23 cellular contexts compared by ENCODE assay signal in the genomic region with DNA sequence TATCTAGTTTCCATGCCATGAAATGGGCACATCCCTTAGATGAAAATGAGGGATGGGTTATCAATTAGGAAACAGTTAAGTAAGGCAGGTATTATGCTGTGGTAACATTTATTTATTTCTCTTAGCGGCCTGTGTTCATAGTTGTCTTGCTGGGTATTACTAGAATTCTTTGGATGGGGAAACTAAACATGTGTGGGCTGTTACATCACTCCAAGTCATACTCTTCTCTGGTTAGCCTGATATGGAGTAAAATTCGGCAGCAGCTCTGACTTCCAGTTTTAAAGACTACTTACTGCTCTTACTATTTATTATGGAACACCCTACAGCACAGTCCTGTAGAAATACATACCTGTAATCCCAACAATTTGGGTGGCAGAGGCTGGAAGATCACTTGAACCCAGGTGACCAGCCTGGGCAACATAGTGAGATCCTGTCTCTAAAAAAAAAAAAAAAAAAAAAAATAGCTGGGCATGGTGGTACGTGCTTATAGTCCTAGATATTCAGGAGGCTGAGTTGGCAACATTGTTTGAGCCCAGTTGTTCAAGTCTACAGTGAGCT. TPM values are rescaled to one million over a fixed set of nuclear protein-coding genes. Genes with fewer than 3 reads are reported as not detected.
A peak's percentile ranks its signal among the peaks of the same experiment; 100 is the strongest.
DNase-seq lines count a peak whose midpoint lies in the region; ATAC-seq, FAIRE-seq and TF ChIP-seq lines count a peak whose summit lies in the region.
"Had no signal": no experiment of that assay in that cellular context is flagged by ENCODE, and none has a peak within 500 bp of the region (broad histone marks: within the 10 kb centered on the region; RNA-seq: fewer than 3 reads in every experiment).

No MANE protein-coding gene starts in this region.

- peak overlapping the region; percentile 25 for H3K27ac ChIP-seq in lower lobe of right lung
- peak overlapping the region in 1 of 3 donors; percentile 8 for H3K27ac ChIP-seq in thyroid gland
- H3K27ac ChIP-seq: neutrophil, SJSA1 had no signal

- H3K36me3 Mint-ChIP-seq in Calu3 (ENCODE audit: insufficient read depth, unreplicated experiment), result no peaks in the 10 kb centered on the region

- H3K4me1 ChIP-seq in adipocyte (ENCODE audit: control insufficient read depth, insufficient read depth, low read length), result peaks cover 15% of the 10 kb centered on the region
- peaks cover 12% of the 10 kb centered on the region for H3K4me1 ChIP-seq in lower lobe of right lung
- H3K4me1 ChIP-seq in thyroid gland, result no peaks in the 10 kb centered on the region

- no peaks in the 10 kb centered on the region for H3K27me3 Mint-ChIP-seq in Calu3 (ENCODE audit: unreplicated experiment)

- in situ Hi-C loops in GM13976 (cut with MboI; ENCODE audit: low sequenced_read_pairs, unreplicated experiment), result no loop called here

- H3K4me3 Mint-ChIP-seq in Calu3 (ENCODE audit: low read depth, unreplicated experiment), result no peak overlapping the region
- H3K4me3 Mint-ChIP-seq: T-helper 17 cell had no signal

- ATAC-seq in lower lobe of right lung, result no peak
- ATAC-seq: PC-3, T-helper 17 cell had no signal

- no peaks in the 10 kb centered on the region for H3K9me3 Mint-ChIP-seq in Calu3 (ENCODE audit: low read depth, unreplicated experiment)
- H3K9me3 Mint-ChIP-seq: activated T-helper 2 cell treated with anti-CD3 and anti-CD28 coated beads, Interferon-gamma antibody, Interleukin-2, Interleukin-4, amounts not matched to agents 10 μg/mL and 5 μg/mL and 100 μg/mL, durations not matched to agents 14 hours and 24 hours and 36 hours had no signal

- H3K36me3 ChIP-seq in adipocyte (ENCODE audit: control insufficient read depth, insufficient read depth, low read length, severe bottlenecking), result no peaks in the 10 kb centered on the region
- no peaks in the 10 kb centered on the region for H3K36me3 ChIP-seq in lower lobe of right lung
- H3K36me3 ChIP-seq in thyroid gland, result no peaks in the 10 kb centered on the region
- H3K36me3 ChIP-seq: MG63, neutrophil, SJSA1 had no signal

- H3K4me3 ChIP-seq in adipocyte (ENCODE audit: low read length) (no peak overlapping the region), fibroblast of pulmonary artery (replicated peaks; ENCODE audit: low read depth, low read length) (no peak overlapping the region), lower lobe of right lung (no peak overlapping the region), thyroid gland (replicated peaks in 1 of 3) (no peak overlapping the region)
- H3K4me3 ChIP-seq: MG63, SJSA1 had no signal

- DNase-seq in AG08396 (ENCODE audit: low spot score), result peak; percentile 37
- DNase-seq in adipocyte (ENCODE audit: low read depth), result peak; percentile 46
- peak; percentile 49 for DNase-seq in fibroblast of pulmonary artery (ENCODE audit: low read depth)
- DNase-seq in lower lobe of right lung, result no peak
- no peak for DNase-seq in GM12892 (ENCODE audit: insufficient read length)
- no peak for DNase-seq in thyroid gland
- no peak for DNase-seq in Calu3
- no peak for DNase-seq in GM13976 (ENCODE audit: low spot score)
- DNase-seq: activated CD4-positive, alpha-beta T cell treated with anti-CD3 and anti-CD28 coated beads, Interleukin-2, amount 50 U/mL, for 1 hour; activated CD8-positive, alpha-beta memory T cell treated with anti-CD3 and anti-CD28 coated beads, Interleukin-2, amount 50 U/mL, for 4 hours; islet precursor cell; MG63; NCI-H187; NCI-H2227 treated with DMSO at 0.1 percent for 48 hours; NCI-H748 treated with DMSO at 0.1 percent for 48 hours; PC-3; stimulated activated CD8-positive, alpha-beta memory T cell treated with anti-CD3 and anti-CD28 coated beads, Interleukin-4, amount 100 ng/mL, for 48 hours; T-helper 17 cell had no signal

- no TSS peak for BruUV-seq in Calu3 (replicated peaks; lab: Mats Ljungman, UMichigan)

- FAIRE-seq in GM12892 (lab: Jason Lieb, UNC), result no peak
- FAIRE-seq: bronchial epithelial cell, H1 had no signal

- H3K9me3 ChIP-seq in adipocyte (ENCODE audit: control insufficient read depth, low read length) (no peaks in the 10 kb centered on the region), lower lobe of right lung (no peaks in the 10 kb centered on the region), thyroid gland (no peaks in the 10 kb centered on the region)
- H3K9me3 ChIP-seq: MG63, neutrophil, SJSA1 had no signal

- no peaks in the 10 kb centered on the region for H3K27me3 ChIP-seq in adipocyte (replicated peaks; ENCODE audit: control insufficient read depth, insufficient read depth, low read length)
- no peaks in the 10 kb centered on the region for H3K27me3 ChIP-seq in lower lobe of right lung (ENCODE audit: low read depth)
- H3K27me3 ChIP-seq in thyroid gland, result no peaks in the 10 kb centered on the region
- H3K27me3 ChIP-seq: MG63, neutrophil, SJSA1 had no signal

- CTCF ChIA-PET in Calu3 (lab: Charles Lee), result interaction anchor here (0.6 kb wide), 4 partner anchors 19 to 678 kb away, joined by 3 to 4 read pairs (median 4); no protein-coding TSS in a partner anchor

- H3K9ac ChIP-seq in adipocyte (ENCODE audit: low read length), result no peak overlapping the region

- 78 to 91% methylated on average over 3 of the region's 3 CpGs for WGBS in thyroid gland, 2 donors

- TF ChIP-seq POLR2A in GM12892 (IDR thresholded peaks at IDR 0.05; ENCODE audit: low read depth, low read length), result no peak
- TF ChIP-seq POLR2A in thyroid gland (IDR thresholded peaks at IDR 0.05), result no peak

- intact Hi-C loops in lower lobe of right lung (cut with DNase I), result no loop called here
- intact Hi-C loops in thyroid gland (cut with DNase I), result no loop called here
- intact Hi-C loops in Calu3 (cut with micrococcal nuclease; ENCODE audit: unreplicated experiment), result no loop called here

- TF ChIP-seq CTCF in fibroblast of pulmonary artery (IDR thresholded peaks at IDR 0.05; ENCODE audit: low read length, missing control alignments) (no peak), lower lobe of right lung (IDR thresholded peaks at IDR 0.05) (no peak), thyroid gland (IDR thresholded peaks at IDR 0.05) (no peak), Calu3 (IDR thresholded peaks at IDR 0.05; ENCODE audit: unreplicated experiment) (no peak), GM13976 (IDR thresholded peaks at IDR 0.05; ENCODE audit: borderline replicate concordance, control extremely low read depth, extremely low read depth, insufficient read depth, missing control alignments) (no peak)

- no peaks in the 10 kb centered on the region for H3K4me1 Mint-ChIP-seq in Calu3 (ENCODE audit: low read depth, unreplicated experiment)
- H3K4me1 Mint-ChIP-seq: T-helper 17 cell had no signal

- no peak overlapping the region for H3K27ac Mint-ChIP-seq in Calu3 (ENCODE audit: unreplicated experiment)
- H3K27ac Mint-ChIP-seq: activated T-helper 2 cell treated with anti-CD3 and anti-CD28 coated beads, Interferon-gamma antibody, Interleukin-2, Interleukin-4, amounts not matched to agents 10 μg/mL and 5 μg/mL and 100 μg/mL, durations not matched to agents 14 hours and 24 hours and 36 hours; T-helper 17 cell had no signal

RNA-seq across cellular contexts. Expression of a gene that starts 33.1 kb away (rescaled TPM):
- 13.7 TPM for total RNA-seq in lower lobe of right lung
- 158 TPM for polyA plus RNA-seq in GM12892 (2012; ENCODE audit: missing spikeins)
- 10 to 100 TPM; 30.9 to 46.9 (median 34.8) TPM for total RNA-seq in thyroid gland
- 4.6 and 10.4 TPM in 2 replicates for total RNA-seq in Calu3 (2022)
- total RNA-seq: H1 had no signal

Comparison
In these comparisons a context has a peak if more than half of its experiments do, and no peak if none do; other contexts are left out.
1. DNase-seq: peak in AG08396 (single experiment), adipocyte (single experiment) and fibroblast of pulmonary artery (single experiment); none in lower lobe of right lung (single experiment), GM12892 (single experiment), thyroid gland (0 of 2), Calu3 (single experiment) and GM13976 (single experiment).